In genomic region chr17:2056221-2057129, GRCh38 we compare ENCODE assay signal across 8 cellular contexts. TPM values are rescaled to one million over a fixed set of nuclear protein-coding genes. Genes with fewer than 3 reads are reported as not detected.
DNase-seq lines count a peak whose midpoint lies in the region; ATAC-seq and TF ChIP-seq lines count a peak whose summit lies in the region.

No MANE protein-coding gene starts in this region.

- peaks cover 2% of the 10 kb centered on the region for H3K36me3 ChIP-seq in CD4-positive, CD25-positive, alpha-beta regulatory T cell (ENCODE audit: control insufficient read depth, insufficient read depth, low read length)
- peaks cover 3% of the 10 kb centered on the region; the same call in 1 of the 2 replicates for H3K36me3 ChIP-seq in OCI-LY1 (ENCODE audit: insufficient read depth, low read length)
- H3K36me3 ChIP-seq in muscle layer of colon (ENCODE audit: insufficient read depth, low read length): peaks cover 7% of the 10 kb centered on the region
- H3K36me3 ChIP-seq in BE2C: no peaks in the 10 kb centered on the region

- peaks cover 0 to 1% (median 0%) of the 10 kb centered on the region in 7 donors for H3K9me3 Mint-ChIP-seq in CD4-positive, CD25-positive, alpha-beta regulatory T cell
- no peaks in the 10 kb centered on the region for H3K9me3 Mint-ChIP-seq in central memory CD8-positive, alpha-beta T cell

- no peaks in the 10 kb centered on the region for H4K20me1 ChIP-seq in OCI-LY1 (ENCODE audit: insufficient read depth, low read length)

- H3K9me3 ChIP-seq in CD4-positive, CD25-positive, alpha-beta regulatory T cell (ENCODE audit: control insufficient read depth in 2 of 2, low read length in 2 of 2): no peaks in the 10 kb centered on the region
- no peaks in the 10 kb centered on the region for H3K9me3 ChIP-seq in OCI-LY1 (ENCODE audit: low read length)
- H3K9me3 ChIP-seq in muscle layer of colon (ENCODE audit: low read length): no peaks in the 10 kb centered on the region
- no peaks in the 10 kb centered on the region for H3K9me3 ChIP-seq in BE2C

- DNase-seq in CD4-positive, CD25-positive, alpha-beta regulatory T cell: peak in 2 of 3 donors; percentile 68 to 73
- no peak for DNase-seq in central memory CD8-positive, alpha-beta T cell (ENCODE audit: low spot score in 2 of 2)
- DNase-seq in posterior cingulate gyrus (no peak), BE2C (no peak)

- peaks cover 0 to 31% (median 18%) of the 10 kb centered on the region in 4 donors for H3K4me1 Mint-ChIP-seq in CD4-positive, CD25-positive, alpha-beta regulatory T cell
- H3K4me1 Mint-ChIP-seq in central memory CD8-positive, alpha-beta T cell: peaks cover 31% of the 10 kb centered on the region

- H3K4me3 ChIP-seq in CD4-positive, CD25-positive, alpha-beta regulatory T cell (ENCODE audit: low read depth, low read length): no peak overlapping the region
- peak overlapping the region; percentile 41 for H3K4me3 ChIP-seq in OCI-LY1 (ENCODE audit: low read depth, low read length, poor library complexity, severe bottlenecking)
- peak overlapping the region; percentile 38 to 41 for H3K4me3 ChIP-seq in muscle layer of colon (ENCODE audit: low read depth in 1 of 2, low read length in 2 of 2)
- H3K4me3 ChIP-seq in BE2C (ENCODE audit: low read depth, low read length): no peak overlapping the region

- no peak; the same call in 1 of the 2 replicates for TF ChIP-seq CTCF in OCI-LY1 (IDR thresholded peaks at IDR 0.05; ENCODE audit: low read length)
- no peak for TF ChIP-seq CTCF in BE2C (IDR thresholded peaks at IDR 0.05; ENCODE audit: low read depth, low read length)

- H3K36me3 Mint-ChIP-seq in CD4-positive, CD25-positive, alpha-beta regulatory T cell: peaks cover 8% of the 10 kb centered on the region
- H3K36me3 Mint-ChIP-seq in central memory CD8-positive, alpha-beta T cell (ENCODE audit: insufficient read depth): peaks cover 32% of the 10 kb centered on the region

- no peaks in the 10 kb centered on the region for H3K9me2 ChIP-seq in OCI-LY1 (ENCODE audit: low read depth, low read length)

- no peaks in the 10 kb centered on the region for H3K79me2 ChIP-seq in OCI-LY1 (ENCODE audit: insufficient read depth, low read length)

- no peaks in the 10 kb centered on the region for H3F3A ChIP-seq in OCI-LY1 (ENCODE audit: insufficient read depth, low read length)

- peak overlapping the region; percentile 57 for H3K4me2 ChIP-seq in OCI-LY1 (ENCODE audit: low read length)

- H3K4me1 ChIP-seq in CD4-positive, CD25-positive, alpha-beta regulatory T cell (ENCODE audit: control insufficient read depth, insufficient read depth, low read length, poor library complexity, severe bottlenecking): peaks cover 67% of the 10 kb centered on the region
- H3K4me1 ChIP-seq in OCI-LY1 (ENCODE audit: insufficient read depth, low read length, severe bottlenecking) (peaks cover 45% of the 10 kb centered on the region), muscle layer of colon (ENCODE audit: insufficient read depth, low read length) (peaks cover 23% of the 10 kb centered on the region), BE2C (no peaks in the 10 kb centered on the region)

- peaks cover 40% of the 10 kb centered on the region for H3K27me3 Mint-ChIP-seq in CD4-positive, CD25-positive, alpha-beta regulatory T cell
- H3K27me3 Mint-ChIP-seq in central memory CD8-positive, alpha-beta T cell: no peaks in the 10 kb centered on the region

- H3K9ac ChIP-seq in OCI-LY1 (ENCODE audit: low read length): no peak overlapping the region; the same call in 1 of the 2 replicates
- H3K9ac ChIP-seq in muscle layer of colon (ENCODE audit: low read length): no peak overlapping the region

- peak in 1 of 2 donors; percentile 16 for ATAC-seq in CD4-positive, CD25-positive, alpha-beta regulatory T cell (ENCODE audit: low read depth in 2 of 2)
- no peak for ATAC-seq in central memory CD8-positive, alpha-beta T cell (replicated peaks; ENCODE audit: extremely low read depth, poor library complexity, severe bottlenecking)
- ATAC-seq in GM18858 (IDR thresholded peaks at IDR 0.05; ENCODE audit: unreplicated experiment) (no peak), GM19395 (IDR thresholded peaks at IDR 0.05; ENCODE audit: unreplicated experiment) (no peak)

- no peaks in the 10 kb centered on the region for H3K27me3 ChIP-seq in CD4-positive, CD25-positive, alpha-beta regulatory T cell (ENCODE audit: control insufficient read depth, insufficient read depth, low read length)
- H3K27me3 ChIP-seq in OCI-LY1 (ENCODE audit: insufficient read depth, low read length): no peaks in the 10 kb centered on the region
- peaks cover 7 to 36% of the 10 kb centered on the region in 2 donors for H3K27me3 ChIP-seq in muscle layer of colon (ENCODE audit: control insufficient read depth in 1 of 2, insufficient read depth in 2 of 2, low read length in 2 of 2)
- peaks cover 22% of the 10 kb centered on the region for H3K27me3 ChIP-seq in BE2C

- H3K27ac ChIP-seq in CD4-positive, CD25-positive, alpha-beta regulatory T cell (ENCODE audit: insufficient read depth, low read length, poor library complexity, severe bottlenecking): peak overlapping the region; percentile 5
- H3K27ac ChIP-seq in OCI-LY1 (ENCODE audit: low read depth, low read length, poor library complexity, severe bottlenecking) (no peak overlapping the region), muscle layer of colon (ENCODE audit: low read depth, low read length) (peak overlapping the region; percentile 58)

- intact Hi-C loops in posterior cingulate gyrus (cut with DNase I): no loop called here

- peak overlapping the region in 1 of 3 donors; percentile 32 for H3K27ac Mint-ChIP-seq in CD4-positive, CD25-positive, alpha-beta regulatory T cell
- no peak overlapping the region for H3K27ac Mint-ChIP-seq in central memory CD8-positive, alpha-beta T cell (ENCODE audit: low read depth)

- no peak overlapping the region for H2AFZ ChIP-seq in OCI-LY1 (ENCODE audit: low read length)

- H3K4me3 Mint-ChIP-seq in CD4-positive, CD25-positive, alpha-beta regulatory T cell: peak overlapping the region; percentile 72 to 91 (median 77)
- peak overlapping the region; percentile 67 for H3K4me3 Mint-ChIP-seq in central memory CD8-positive, alpha-beta T cell

RNA-seq across cellular contexts. Expression of gene HIC1, which starts 1.6 kb away (rescaled TPM):
- 1.3 TPM for total RNA-seq in CD4-positive, CD25-positive, alpha-beta regulatory T cell
- under 1 TPM in 3 of 4 donors, not detected in 1; 0.14 to 0.75 (median 0.54) TPM for polyA plus RNA-seq in CD4-positive, CD25-positive, alpha-beta regulatory T cell
- polyA plus RNA-seq in BE2C (2012; ENCODE audit: insufficient read depth, insufficient read length, low read depth): 1.3 TPM

RNA-seq across cellular contexts. Expression of gene OVCA2, which starts 14.7 kb away (rescaled TPM):
- total RNA-seq in CD4-positive, CD25-positive, alpha-beta regulatory T cell: 30.8 TPM
- 100 to 1,000 TPM in 1 of 4 donors, 10 to 100 TPM in 3; 64.3 to 106 (median 80.2) TPM for polyA plus RNA-seq in CD4-positive, CD25-positive, alpha-beta regulatory T cell
- polyA plus RNA-seq in BE2C (2012; ENCODE audit: insufficient read depth, insufficient read length, low read depth): 45.7 TPM

RNA-seq across cellular contexts. Expression of gene DPH1, which starts 26.5 kb away (rescaled TPM):
- total RNA-seq in CD4-positive, CD25-positive, alpha-beta regulatory T cell: 70.0 TPM
- 10 to 100 TPM; 32.4 to 40.4 (median 36.4) TPM for polyA plus RNA-seq in CD4-positive, CD25-positive, alpha-beta regulatory T cell
- 130 TPM for polyA plus RNA-seq in BE2C (2012; ENCODE audit: insufficient read depth, insufficient read length, low read depth)

RNA-seq across cellular contexts. Expression of gene RTN4RL1, which starts 31.3 kb away (rescaled TPM):
- total RNA-seq in CD4-positive, CD25-positive, alpha-beta regulatory T cell: 0.35 TPM
- under 1 TPM in 2 of 4 donors, not detected in 2; 0.14 to 0.28 TPM for polyA plus RNA-seq in CD4-positive, CD25-positive, alpha-beta regulatory T cell
- 4.8 TPM for polyA plus RNA-seq in BE2C (2012; ENCODE audit: insufficient read depth, insufficient read length, low read depth)

Comparison
In these comparisons a context has a peak if more than half of its experiments do, and no peak if none do; other contexts are left out.
1. DNase-seq: peak in CD4-positive, CD25-positive, alpha-beta regulatory T cell (2 of 3); none in central memory CD8-positive, alpha-beta T cell (0 of 2), posterior cingulate gyrus (0 of 10) and BE2C (single experiment).
2. H3K4me3 ChIP-seq: peak in OCI-LY1 (single experiment) and muscle layer of colon (2 of 2); none in CD4-positive, CD25-positive, alpha-beta regulatory T cell (single experiment) and BE2C (single experiment).